1 cellular context compared by ENCODE assay signal in the genomic region with DNA sequence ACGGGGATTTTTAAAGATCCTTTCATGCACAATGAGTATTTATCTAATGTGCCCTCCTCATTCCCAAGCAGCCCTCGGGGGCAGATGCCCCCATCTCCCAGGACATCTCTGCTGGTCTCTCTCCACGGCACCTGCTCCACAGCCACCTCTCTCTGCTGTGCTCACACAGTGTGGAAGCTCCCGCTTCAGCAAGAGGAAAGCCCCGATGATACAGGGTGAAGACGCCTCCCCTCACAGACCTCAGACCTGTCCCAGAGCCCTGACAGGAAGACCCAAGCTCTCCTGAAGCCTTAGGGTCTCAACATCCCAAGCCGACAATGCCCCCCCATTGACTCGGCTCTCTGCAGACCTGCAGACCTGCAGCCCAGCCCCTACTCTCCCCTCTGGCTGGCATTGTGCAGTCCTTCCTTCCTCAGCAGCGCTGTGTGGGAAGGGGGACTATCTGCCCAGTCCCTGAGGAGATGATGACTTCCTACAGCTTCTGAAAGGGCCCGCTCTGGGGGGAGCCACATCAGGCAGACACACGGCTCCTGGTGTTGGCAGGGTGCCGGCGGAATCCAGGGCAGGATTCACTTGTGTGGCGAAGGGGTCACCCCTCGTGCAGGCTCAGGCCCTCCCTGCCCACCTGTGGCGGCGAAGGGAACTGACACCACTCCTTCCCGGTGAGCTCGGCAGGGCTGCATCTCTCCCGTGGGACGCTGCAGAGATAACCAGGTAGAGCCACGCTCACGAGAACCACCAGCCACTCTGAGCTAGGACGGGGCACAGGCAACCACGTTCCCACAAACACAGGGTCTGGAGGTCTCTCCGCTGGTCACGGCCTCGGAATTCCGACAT.
TF ChIP-seq lines count a peak whose summit lies in the region.

No MANE protein-coding gene starts in this region.

TF ChIP-seq in K562, 482 proteins besides CTCF, POLR2A, EP300 and RAD21 (continued from another document):
- TF ChIP-seq RNF219 (CRISPR knock-in tag; IDR thresholded peaks at IDR 0.05): no peak
- no peak for TF ChIP-seq ZNF316 (IDR thresholded peaks at IDR 0.05)
- no peak for TF ChIP-seq LEF1 (IDR thresholded peaks at IDR 0.05)
- no peak for TF ChIP-seq TBP (optimal IDR thresholded peaks at IDR 0.05; ENCODE audit: low read depth, low read length)
- no peak for TF ChIP-seq FOXA3 (CRISPR knock-in tag; conservative IDR thresholded peaks at IDR 0.05 in 1 of 2, IDR thresholded peaks at IDR 0.05 in 1 of 2)
- TF ChIP-seq STAT6 (CRISPR knock-in tag; IDR thresholded peaks at IDR 0.05): no peak
- no peak for TF ChIP-seq PTTG1 (tag; IDR thresholded peaks at IDR 0.05; ENCODE audit: low read depth)
